In the genomic region with DNA sequence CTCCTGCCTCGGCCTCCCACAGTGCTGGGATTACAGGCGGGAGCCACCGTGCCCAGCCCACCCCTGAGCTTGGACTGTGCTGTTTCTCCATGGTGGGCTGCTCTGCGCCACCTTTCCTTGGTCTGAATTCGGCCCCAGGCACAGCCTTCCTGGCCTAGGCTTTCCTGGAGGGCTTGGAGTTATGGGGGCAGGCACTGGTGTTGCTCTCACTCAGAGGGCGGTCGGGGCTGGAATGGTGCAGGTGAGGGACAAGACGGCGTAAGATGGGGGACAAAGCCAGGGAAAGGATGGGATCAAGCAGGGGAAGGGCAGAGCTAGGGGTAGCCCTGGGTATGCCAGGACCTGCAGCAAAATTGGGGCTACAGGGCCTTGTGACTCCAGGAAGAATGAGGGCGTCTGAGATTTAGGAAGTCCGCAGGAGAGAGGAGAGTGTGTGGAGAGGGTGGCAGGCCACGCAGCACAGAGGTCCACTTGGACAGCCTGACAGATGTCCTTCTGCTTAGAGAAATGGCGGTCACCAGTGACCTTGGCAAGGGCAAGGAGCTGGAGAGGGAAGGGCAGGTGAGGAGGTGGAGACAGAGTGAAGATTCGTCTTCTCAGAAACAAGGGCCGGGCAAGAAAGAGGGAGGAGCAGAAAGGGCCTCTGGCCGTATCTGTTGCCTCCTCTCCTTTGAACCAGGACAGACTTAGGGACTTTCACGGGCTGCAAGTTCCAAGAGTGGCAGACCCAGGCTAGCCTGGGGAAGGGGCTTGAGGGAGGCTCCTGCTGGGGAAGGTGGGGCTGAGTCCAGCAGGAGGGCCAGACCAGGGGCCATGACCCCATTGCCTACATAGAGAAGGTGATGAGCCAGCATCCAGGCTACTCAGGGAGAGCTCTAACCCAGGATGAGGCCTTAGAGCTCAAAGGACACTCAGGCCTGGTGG, we compare ENCODE assay signal across 9 cellular contexts. TPM values are rescaled to one million over a fixed set of nuclear protein-coding genes. Genes with fewer than 3 reads are reported as not detected.
DNase-seq lines count a peak whose midpoint lies in the region; ATAC-seq and TF ChIP-seq lines count a peak whose summit lies in the region.
"Had no signal": no experiment of that assay in that cellular context is flagged by ENCODE, and none has a peak within 500 bp of the region (broad histone marks: within the 10 kb centered on the region; RNA-seq: fewer than 3 reads in every experiment).

No MANE protein-coding gene starts in this region.

- peaks cover 0 to 12% of the 10 kb centered on the region in 2 experiments; a peak in 1 of 3 replicates for H3K36me3 ChIP-seq in HEK293 (ENCODE audit: control insufficient read depth in 2 of 2, insufficient read depth in 1 of 2, low read length in 2 of 2)
- no peaks in the 10 kb centered on the region for H3K36me3 ChIP-seq in iPS-18a (ENCODE audit: control insufficient read depth, low read depth, low read length)
- H3K36me3 ChIP-seq: SJCRH30 had no signal

- no peaks in the 10 kb centered on the region for H3K27me3 ChIP-seq in iPS-18a (ENCODE audit: control insufficient read depth, insufficient read depth, low read length)
- H3K27me3 ChIP-seq: SJCRH30 had no signal

- H3K9ac ChIP-seq in iPS-18a (ENCODE audit: low read length): no peak overlapping the region

- H3K36me3 Mint-ChIP-seq in activated CD4-positive, alpha-beta memory T cell treated with anti-CD3 and anti-CD28 coated beads, Interleukin-2, amount 10 ng/mL, durations not matched to agents 7 days and 5 days (ENCODE audit: low read depth): peaks cover 7% of the 10 kb centered on the region
- peaks cover 15% of the 10 kb centered on the region for H3K36me3 Mint-ChIP-seq in stimulated activated memory B cell treated with anti-CD40 and anti-IgM and Interleukin-4, amounts not matched to agents 10 μg/mL and 1 μg/mL and 100 μg/mL, for 72 hours

- H3K4me3 Mint-ChIP-seq in activated CD4-positive, alpha-beta memory T cell treated with anti-CD3 and anti-CD28 coated beads, Interleukin-2, amount 10 ng/mL, durations not matched to agents 7 days and 5 days: peak overlapping the region; percentile 89
- peak overlapping the region; percentile 91 for H3K4me3 Mint-ChIP-seq in stimulated activated memory B cell treated with anti-CD40 and anti-IgM and Interleukin-4, amounts not matched to agents 10 μg/mL and 1 μg/mL and 100 μg/mL, for 72 hours

- H3K27ac ChIP-seq in HEK293 (ENCODE audit: extremely low read depth, low read depth, low read length) (no peak overlapping the region), iPS-18a (ENCODE audit: low read length) (no peak overlapping the region)
- H3K27ac ChIP-seq: SJCRH30 had no signal

- DNase-seq in activated CD4-positive, alpha-beta memory T cell treated with anti-CD3 and anti-CD28 coated beads, Interleukin-2, amount 10 ng/mL, durations not matched to agents 7 days and 5 days: no peak
- DNase-seq in activated effector memory CD4-positive, alpha-beta T cell treated with anti-CD3 and anti-CD28 coated beads, Interleukin-2, amount 50 U/mL, for 16 hours: no peak
- DNase-seq in NCI-H187 treated with DMSO at 0.1 percent for 48 hours (lab: John Stamatoyannopoulos, UW) (no peak), NCI-H187 (lab: John Stamatoyannopoulos, UW) (no peak)

- H3K9me3 Mint-ChIP-seq in activated CD4-positive, alpha-beta memory T cell treated with anti-CD3 and anti-CD28 coated beads, Interleukin-2, amount 10 ng/mL, durations not matched to agents 7 days and 5 days: no peaks in the 10 kb centered on the region
- H3K9me3 Mint-ChIP-seq in stimulated activated memory B cell treated with anti-CD40 and anti-IgM and Interleukin-4, amounts not matched to agents 10 μg/mL and 1 μg/mL and 100 μg/mL, for 72 hours: no peaks in the 10 kb centered on the region

- no peak for ATAC-seq in stimulated activated memory B cell treated with anti-CD40 and anti-IgM and Interleukin-4, amounts not matched to agents 10 μg/mL and 1 μg/mL and 100 μg/mL, for 72 hours

- H3K4me3 ChIP-seq in HEK293 (ENCODE audit: low read depth, low read length): no peak overlapping the region
- peak overlapping the region; percentile 72 for H3K4me3 ChIP-seq in iPS-18a (ENCODE audit: low read length)

- H3K4me1 Mint-ChIP-seq in activated CD4-positive, alpha-beta memory T cell treated with anti-CD3 and anti-CD28 coated beads, Interleukin-2, amount 10 ng/mL, durations not matched to agents 7 days and 5 days: peaks cover 42% of the 10 kb centered on the region
- peaks cover 84% of the 10 kb centered on the region for H3K4me1 Mint-ChIP-seq in stimulated activated memory B cell treated with anti-CD40 and anti-IgM and Interleukin-4, amounts not matched to agents 10 μg/mL and 1 μg/mL and 100 μg/mL, for 72 hours

- no peak for TF ChIP-seq CTCF in HEK293 (tag by site-specific recombination; IDR thresholded peaks at IDR 0.05)

- H3K9me3 ChIP-seq in HEK293 (ENCODE audit: control insufficient read depth, insufficient read depth, low read depth, low read length) (no peaks in the 10 kb centered on the region), iPS-18a (ENCODE audit: control insufficient read depth, low read depth, low read length) (no peaks in the 10 kb centered on the region)
- H3K9me3 ChIP-seq: SJCRH30 had no signal

- peak overlapping the region; percentile 83 for H3K27ac Mint-ChIP-seq in activated CD4-positive, alpha-beta memory T cell treated with anti-CD3 and anti-CD28 coated beads, Interleukin-2, amount 10 ng/mL, durations not matched to agents 7 days and 5 days
- peak overlapping the region; percentile 87 for H3K27ac Mint-ChIP-seq in stimulated activated memory B cell treated with anti-CD40 and anti-IgM and Interleukin-4, amounts not matched to agents 10 μg/mL and 1 μg/mL and 100 μg/mL, for 72 hours

- no peaks in the 10 kb centered on the region for H3K27me3 Mint-ChIP-seq in activated CD4-positive, alpha-beta memory T cell treated with anti-CD3 and anti-CD28 coated beads, Interleukin-2, amount 10 ng/mL, durations not matched to agents 7 days and 5 days
- H3K27me3 Mint-ChIP-seq in stimulated activated memory B cell treated with anti-CD40 and anti-IgM and Interleukin-4, amounts not matched to agents 10 μg/mL and 1 μg/mL and 100 μg/mL, for 72 hours: no peaks in the 10 kb centered on the region

- no peaks in the 10 kb centered on the region; the same call in 1 of the 2 replicates for H3K4me1 ChIP-seq in HEK293 (ENCODE audit: control insufficient read depth, insufficient read depth, low read length)
- peaks cover 4% of the 10 kb centered on the region for H3K4me1 ChIP-seq in iPS-18a (ENCODE audit: control insufficient read depth, low read depth, low read length)

- POLR2A ChIA-PET in HEK293 (lab: Yijun Ruan, JAX): interaction anchor here (0.8 to 1.7 kb wide), 2 partner anchors 11 to 262 kb away, joined by 4 to 5 read pairs; no protein-coding TSS in a partner anchor
- POLR2A ChIA-PET in activated CD4-positive, alpha-beta memory T cell treated with anti-CD3 and anti-CD28 coated beads, Interleukin-2, amount 10 ng/mL, durations not matched to agents 7 days and 5 days (lab: Charles Lee): interaction anchor here (1.8 to 2.3 kb wide), 2 partner anchors 30 to 261 kb away, joined by 4 to 7 read pairs; a partner anchor contains a TSS

- CTCF ChIA-PET in HEK293 (lab: Yijun Ruan, JAX): interaction anchor here (0.8 to 5.6 kb wide), 3 partner anchors 11 to 38 kb away, joined by 4 to 27 read pairs (median 4); no protein-coding TSS in a partner anchor
- CTCF ChIA-PET in activated CD4-positive, alpha-beta memory T cell treated with anti-CD3 and anti-CD28 coated beads, Interleukin-2, amount 10 ng/mL, durations not matched to agents 7 days and 5 days (lab: Charles Lee): interaction anchor here (0.5 to 1.6 kb wide), 2 partner anchors 23 to 37 kb away, joined by 3 read pairs; a partner anchor contains a TSS

TF ChIP-seq in HEK293, 187 proteins besides CTCF, POLR2A, EP300 and RAD21:
- TF ChIP-seq ZNF600 (tag by site-specific recombination; IDR thresholded peaks at IDR 0.05) (peak; percentile 89), FEZF1 (tag by site-specific recombination; IDR thresholded peaks at IDR 0.05) (no peak)

RNA-seq across cellular contexts. Expression of a gene that starts 1.5 kb away (rescaled TPM):
- 100 to 1,000 TPM; 112 to 125 TPM for total RNA-seq in activated CD4-positive, alpha-beta memory T cell treated with anti-CD3 and anti-CD28 coated beads, Interleukin-2, amount 10 ng/mL, durations not matched to agents 7 days and 5 days

RNA-seq across cellular contexts. Expression of a gene that starts 7.9 kb away (rescaled TPM):
- total RNA-seq in activated CD4-positive, alpha-beta memory T cell treated with anti-CD3 and anti-CD28 coated beads, Interleukin-2, amount 10 ng/mL, durations not matched to agents 7 days and 5 days: 10 to 100 TPM; 51.6 to 55.5 TPM

RNA-seq across cellular contexts. Expression of a gene that starts 18.9 kb away (rescaled TPM):
- total RNA-seq in activated CD4-positive, alpha-beta memory T cell treated with anti-CD3 and anti-CD28 coated beads, Interleukin-2, amount 10 ng/mL, durations not matched to agents 7 days and 5 days: under 1 TPM in 1 of 2 experiments, not detected in 1; 0.23 TPM
- total RNA-seq: kidney epithelial cell, SJCRH30 had no signal

RNA-seq across cellular contexts. Expression of a gene that starts 25.6 kb away (rescaled TPM):
- 10 to 100 TPM; 43.5 to 45.2 TPM for total RNA-seq in activated CD4-positive, alpha-beta memory T cell treated with anti-CD3 and anti-CD28 coated beads, Interleukin-2, amount 10 ng/mL, durations not matched to agents 7 days and 5 days

RNA-seq across cellular contexts. Expression of a gene that starts 37.3 kb away (rescaled TPM):
- total RNA-seq in activated CD4-positive, alpha-beta memory T cell treated with anti-CD3 and anti-CD28 coated beads, Interleukin-2, amount 10 ng/mL, durations not matched to agents 7 days and 5 days: 10 to 100 TPM; 11.4 to 13.7 TPM
